In the genomic region with DNA sequence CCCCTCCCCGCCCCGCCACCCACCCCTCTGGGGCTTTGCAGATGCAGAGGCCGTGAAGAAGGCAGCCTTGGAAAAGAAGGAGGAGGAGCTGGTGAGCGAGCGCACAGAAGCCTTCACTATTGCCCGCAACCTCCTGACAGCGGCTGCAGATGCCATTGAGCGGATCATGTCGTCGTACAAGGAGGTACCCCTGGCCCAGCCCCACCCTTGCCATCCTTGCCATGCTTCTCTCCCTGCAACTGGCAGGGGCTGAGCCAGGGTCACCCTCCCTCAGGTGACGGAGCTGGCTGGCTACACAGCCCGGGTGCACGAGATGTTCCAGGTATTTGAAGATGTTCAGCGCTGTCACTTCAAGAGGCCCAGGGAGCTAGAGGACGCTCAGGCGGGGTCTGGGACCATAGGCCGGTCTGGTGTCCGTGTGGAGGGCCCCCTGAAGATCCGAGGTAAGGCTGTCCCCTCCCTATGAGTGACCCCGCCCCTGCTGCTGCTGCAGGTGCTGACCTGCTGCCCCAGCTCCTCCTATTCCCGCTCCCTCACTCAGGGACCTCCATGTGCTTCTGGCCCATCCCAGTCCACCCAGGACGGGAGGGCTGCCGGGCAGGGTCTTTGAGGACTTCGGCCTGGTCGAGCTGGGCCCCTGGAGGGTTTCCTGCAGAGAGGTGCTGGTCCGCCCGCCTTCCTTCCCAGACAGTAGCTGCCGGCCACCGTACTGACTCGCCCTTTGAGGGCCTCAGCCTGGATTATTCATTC, we compare ENCODE assay signal across 17 cellular contexts. TPM values are rescaled to one million over a fixed set of nuclear protein-coding genes. Genes with fewer than 3 reads are reported as not detected.
DNase-seq lines count a peak whose midpoint lies in the region; ATAC-seq and TF ChIP-seq lines count a peak whose summit lies in the region.
"Had no signal": no experiment of that assay in that cellular context is flagged by ENCODE, and none has a peak within 500 bp of the region (broad histone marks: within the 10 kb centered on the region; RNA-seq: fewer than 3 reads in every experiment).

No MANE protein-coding gene starts in this region.

- no CpG with 5 or more reads among the region's 30 CpGs for WGBS in mesendoderm (ENCODE audit: extremely low coverage, insufficient coverage, low lambda C conversion rate)

- no peak overlapping the region for H3K4ac ChIP-seq in mesendoderm (ENCODE audit: low read depth, low read length)

- DNase-seq in activated CD8-positive, alpha-beta T cell treated with anti-CD3 and anti-CD28 coated beads, Interleukin-2, amount 10 ng/mL, durations not matched to agents 7 days and 5 days = no peak
- DNase-seq in activated CD8-positive, alpha-beta T cell treated with anti-CD3 and anti-CD28 coated beads for 36 hours = no peak
- DNase-seq in GM13977 (ENCODE audit: low spot score) (peak; percentile 14), mesendoderm (no peak), colonic mucosa (no peak)
- DNase-seq in stimulated activated effector memory CD8-positive, alpha-beta T cell treated with anti-CD3 and anti-CD28 coated beads, Interleukin-12 subunit alpha, Interleukin-12 subunit beta, amount 100 ng/mL, for 72 hours (ENCODE audit: low spot score in 2 of 2) = no peak
- DNase-seq: 8988T; AML-193; C1 segment of cervical spinal cord; Calu3; CD4-positive, alpha-beta T cell; DMS 273 treated with DMSO at 0.1 percent for 48 hours; HCEC 1CT; HFFc6 had no signal

- TF ChIP-seq CTCF in activated CD8-positive, alpha-beta T cell treated with anti-CD3 and anti-CD28 coated beads for 36 hours (IDR thresholded peaks at IDR 0.05) = no peak
- TF ChIP-seq CTCF in GM13977 (IDR thresholded peaks at IDR 0.05; ENCODE audit: extremely low read depth, insufficient read depth, missing control alignments) (no peak), colonic mucosa (IDR thresholded peaks at IDR 0.05) (no peak)

- no peak overlapping the region for H3K23ac ChIP-seq in mesendoderm (ENCODE audit: low read length)

- H3K36me3 Mint-ChIP-seq in activated CD8-positive, alpha-beta T cell treated with anti-CD3 and anti-CD28 coated beads, Interleukin-2, amount 10 ng/mL, durations not matched to agents 7 days and 5 days (ENCODE audit: low read depth) = peaks cover 25% of the 10 kb centered on the region
- peaks cover 6% of the 10 kb centered on the region for H3K36me3 Mint-ChIP-seq in activated CD8-positive, alpha-beta T cell treated with anti-CD3 and anti-CD28 coated beads for 36 hours (ENCODE audit: low read depth)
- H3K36me3 Mint-ChIP-seq in stimulated activated effector memory CD8-positive, alpha-beta T cell treated with anti-CD3 and anti-CD28 coated beads, Interleukin-12 subunit alpha, Interleukin-12 subunit beta, amount 100 ng/mL, for 72 hours = no peaks in the 10 kb centered on the region

- peak overlapping the region; percentile 49 for H3K27ac Mint-ChIP-seq in activated CD8-positive, alpha-beta T cell treated with anti-CD3 and anti-CD28 coated beads, Interleukin-2, amount 10 ng/mL, durations not matched to agents 7 days and 5 days
- H3K27ac Mint-ChIP-seq in activated CD8-positive, alpha-beta T cell treated with anti-CD3 and anti-CD28 coated beads for 36 hours = no peak overlapping the region
- H3K27ac Mint-ChIP-seq in stimulated activated effector memory CD8-positive, alpha-beta T cell treated with anti-CD3 and anti-CD28 coated beads, Interleukin-12 subunit alpha, Interleukin-12 subunit beta, amount 100 ng/mL, for 72 hours = peak overlapping the region; percentile 67
- H3K27ac Mint-ChIP-seq: HFFc6 had no signal

- H4K8ac ChIP-seq in mesendoderm (ENCODE audit: low read depth, low read length) = no peak overlapping the region

- CTCF ChIA-PET in activated CD8-positive, alpha-beta T cell treated with anti-CD3 and anti-CD28 coated beads, Interleukin-2, amount 10 ng/mL, durations not matched to agents 7 days and 5 days (lab: Charles Lee) = interaction anchor here (1.0 kb wide), 1 partner anchor 9 kb away, joined by 3 read pairs; no protein-coding TSS in a partner anchor
- CTCF ChIA-PET in activated CD8-positive, alpha-beta T cell treated with anti-CD3 and anti-CD28 coated beads for 36 hours (lab: Charles Lee) = no interaction called here

- no peak overlapping the region for H4K5ac ChIP-seq in mesendoderm (ENCODE audit: low read length)

- H3K9ac ChIP-seq in mesendoderm (ENCODE audit: low read length) (no peak overlapping the region), colonic mucosa (ENCODE audit: low read depth in 2 of 2, low read length in 2 of 2) (no peak overlapping the region)

- peaks cover 3% of the 10 kb centered on the region for H3K4me1 ChIP-seq in mesendoderm (ENCODE audit: control insufficient read depth, low read depth, low read length)
- no peaks in the 10 kb centered on the region for H3K4me1 ChIP-seq in colonic mucosa

- peak overlapping the region; percentile 29 for H3K18ac ChIP-seq in mesendoderm (ENCODE audit: low read length)

- H3K27ac ChIP-seq in mesendoderm (ENCODE audit: low read depth, low read length) (no peak overlapping the region), colonic mucosa (no peak overlapping the region)

- no peaks in the 10 kb centered on the region for H3K36me3 ChIP-seq in mesendoderm (ENCODE audit: control insufficient read depth, insufficient read depth, low read length)
- H3K36me3 ChIP-seq in colonic mucosa = no peaks in the 10 kb centered on the region

- H2BK5ac ChIP-seq in mesendoderm (ENCODE audit: low read length) = no peak overlapping the region

- H3K79me1 ChIP-seq in mesendoderm (ENCODE audit: low read length) = no peaks in the 10 kb centered on the region

- no peaks in the 10 kb centered on the region for H3K9me3 ChIP-seq in colonic mucosa

- ATAC-seq in activated CD8-positive, alpha-beta T cell treated with anti-CD3 and anti-CD28 coated beads, Interleukin-2, amount 10 ng/mL, durations not matched to agents 7 days and 5 days = no peak
- ATAC-seq in activated CD8-positive, alpha-beta T cell treated with anti-CD3 and anti-CD28 coated beads for 36 hours = no peak
- no peak for ATAC-seq in stimulated activated effector memory CD8-positive, alpha-beta T cell treated with anti-CD3 and anti-CD28 coated beads, Interleukin-12 subunit alpha, Interleukin-12 subunit beta, amount 100 ng/mL, for 72 hours
- ATAC-seq in HG03354 (IDR thresholded peaks at IDR 0.05; ENCODE audit: poor library complexity, severe bottlenecking, unreplicated experiment) = no peak
- ATAC-seq: HepG2 had no signal

- no peak overlapping the region for H3K4me3 Mint-ChIP-seq in activated CD8-positive, alpha-beta T cell treated with anti-CD3 and anti-CD28 coated beads, Interleukin-2, amount 10 ng/mL, durations not matched to agents 7 days and 5 days
- no peak overlapping the region for H3K4me3 Mint-ChIP-seq in activated CD8-positive, alpha-beta T cell treated with anti-CD3 and anti-CD28 coated beads for 36 hours
- no peak overlapping the region for H3K4me3 Mint-ChIP-seq in stimulated activated effector memory CD8-positive, alpha-beta T cell treated with anti-CD3 and anti-CD28 coated beads, Interleukin-12 subunit alpha, Interleukin-12 subunit beta, amount 100 ng/mL, for 72 hours
- H3K4me3 Mint-ChIP-seq: HFFc6 had no signal

- intact Hi-C loops in activated CD8-positive, alpha-beta T cell treated with anti-CD3 and anti-CD28 coated beads for 36 hours (cut with micrococcal nuclease) = no loop called here
- intact Hi-C loops in colonic mucosa (cut with DNase I) = no loop called here

- in situ Hi-C loops in GM13977 (cut with MboI; ENCODE audit: low pct_unique_long_range_greater_than_20kb, low sequenced_read_pairs, unreplicated experiment) = no loop called here

- no peaks in the 10 kb centered on the region for H3K79me2 ChIP-seq in mesendoderm (ENCODE audit: control insufficient read depth, insufficient read depth, low read length)

- H3K4me3 ChIP-seq in mesendoderm (ENCODE audit: low read length) = no peak overlapping the region
- H3K4me3 ChIP-seq in colonic mucosa = no peak overlapping the region

- POLR2A ChIA-PET in activated CD8-positive, alpha-beta T cell treated with anti-CD3 and anti-CD28 coated beads, Interleukin-2, amount 10 ng/mL, durations not matched to agents 7 days and 5 days (lab: Charles Lee) = no interaction called here
- POLR2A ChIA-PET in activated CD8-positive, alpha-beta T cell treated with anti-CD3 and anti-CD28 coated beads for 36 hours (lab: Charles Lee) = no interaction called here

- no peak overlapping the region for H3K56ac ChIP-seq in mesendoderm (ENCODE audit: low read length)

- no peak overlapping the region for H2BK15ac ChIP-seq in mesendoderm (replicated peaks; ENCODE audit: low read depth)

- H3K4me1 Mint-ChIP-seq in activated CD8-positive, alpha-beta T cell treated with anti-CD3 and anti-CD28 coated beads, Interleukin-2, amount 10 ng/mL, durations not matched to agents 7 days and 5 days (ENCODE audit: low read depth) = peaks cover 42% of the 10 kb centered on the region
- peaks cover 27% of the 10 kb centered on the region for H3K4me1 Mint-ChIP-seq in activated CD8-positive, alpha-beta T cell treated with anti-CD3 and anti-CD28 coated beads for 36 hours (ENCODE audit: low read depth)
- H3K4me1 Mint-ChIP-seq in stimulated activated effector memory CD8-positive, alpha-beta T cell treated with anti-CD3 and anti-CD28 coated beads, Interleukin-12 subunit alpha, Interleukin-12 subunit beta, amount 100 ng/mL, for 72 hours = peaks cover 32% of the 10 kb centered on the region

- no peak overlapping the region for H2BK120ac ChIP-seq in mesendoderm (ENCODE audit: low read depth, low read length)

- H3K4me2 ChIP-seq in mesendoderm (ENCODE audit: low read length) = no peak overlapping the region

- peaks cover 8% of the 10 kb centered on the region for H3K9me3 Mint-ChIP-seq in activated CD8-positive, alpha-beta T cell treated with anti-CD3 and anti-CD28 coated beads, Interleukin-2, amount 10 ng/mL, durations not matched to agents 7 days and 5 days (ENCODE audit: insufficient read depth)
- peaks cover 5% of the 10 kb centered on the region for H3K9me3 Mint-ChIP-seq in activated CD8-positive, alpha-beta T cell treated with anti-CD3 and anti-CD28 coated beads for 36 hours
- peaks cover 2% of the 10 kb centered on the region for H3K9me3 Mint-ChIP-seq in stimulated activated effector memory CD8-positive, alpha-beta T cell treated with anti-CD3 and anti-CD28 coated beads, Interleukin-12 subunit alpha, Interleukin-12 subunit beta, amount 100 ng/mL, for 72 hours
- H3K9me3 Mint-ChIP-seq: CD4-positive, alpha-beta T cell had no signal

- H2AK5ac ChIP-seq in mesendoderm (ENCODE audit: low read length) = no peak overlapping the region

- H3K27me3 ChIP-seq in mesendoderm (ENCODE audit: insufficient read depth, low read length, poor library complexity) (no peaks in the 10 kb centered on the region), colonic mucosa (no peaks in the 10 kb centered on the region)

- H3K27me3 Mint-ChIP-seq in activated CD8-positive, alpha-beta T cell treated with anti-CD3 and anti-CD28 coated beads, Interleukin-2, amount 10 ng/mL, durations not matched to agents 7 days and 5 days (ENCODE audit: low read depth) = no peaks in the 10 kb centered on the region
- H3K27me3 Mint-ChIP-seq in activated CD8-positive, alpha-beta T cell treated with anti-CD3 and anti-CD28 coated beads for 36 hours = no peaks in the 10 kb centered on the region
- H3K27me3 Mint-ChIP-seq: CD4-positive, alpha-beta T cell had no signal

RNA-seq across cellular contexts. Expression of a gene that starts 11.6 kb away (rescaled TPM):
- 10 to 100 TPM; 14.6 to 15.9 TPM for total RNA-seq in activated CD8-positive, alpha-beta T cell treated with anti-CD3 and anti-CD28 coated beads, Interleukin-2, amount 10 ng/mL, durations not matched to agents 7 days and 5 days
- 1 to 10 TPM; 3.9 to 4.4 TPM for total RNA-seq in activated CD8-positive, alpha-beta T cell treated with anti-CD3 and anti-CD28 coated beads for 36 hours
- 13.0 TPM for polyA plus RNA-seq in mesendoderm (2013, experiment 1 of 2)
- polyA plus RNA-seq in mesendoderm (2013, experiment 2 of 2) = 12.3 TPM
- total RNA-seq in colonic mucosa = 10 to 100 TPM; 12.7 to 16.8 TPM

RNA-seq across cellular contexts. Expression of a gene that starts 12.1 kb away (rescaled TPM):
- 100 to 1,000 TPM; 155 to 158 TPM for total RNA-seq in activated CD8-positive, alpha-beta T cell treated with anti-CD3 and anti-CD28 coated beads, Interleukin-2, amount 10 ng/mL, durations not matched to agents 7 days and 5 days
- total RNA-seq in activated CD8-positive, alpha-beta T cell treated with anti-CD3 and anti-CD28 coated beads for 36 hours = 100 to 1,000 TPM in 1 of 2 experiments, 10 to 100 TPM in 1; 97.6 to 102 TPM
- 107 TPM for polyA plus RNA-seq in mesendoderm (2013, experiment 1 of 2)
- 106 TPM for polyA plus RNA-seq in mesendoderm (2013, experiment 2 of 2)
- 100 to 1,000 TPM; 217 to 295 TPM for total RNA-seq in colonic mucosa

RNA-seq across cellular contexts. Expression of a gene that starts 27.8 kb away (rescaled TPM):
- 1 to 10 TPM in 1 of 2 experiments, under 1 TPM in 1; 0.83 to 1.4 TPM for total RNA-seq in activated CD8-positive, alpha-beta T cell treated with anti-CD3 and anti-CD28 coated beads, Interleukin-2, amount 10 ng/mL, durations not matched to agents 7 days and 5 days
- 1 to 10 TPM; 7.7 to 8.2 TPM for total RNA-seq in activated CD8-positive, alpha-beta T cell treated with anti-CD3 and anti-CD28 coated beads for 36 hours
- 0.39 TPM for polyA plus RNA-seq in mesendoderm (2013, experiment 1 of 2)
- 0.39 TPM for polyA plus RNA-seq in mesendoderm (2013, experiment 2 of 2)
- 1 to 10 TPM in 1 of 2 donors, under 1 TPM in 1; 0.57 to 3.7 TPM for total RNA-seq in colonic mucosa
- total RNA-seq: CD4-positive, alpha-beta T cell had no signal

RNA-seq across cellular contexts. Expression of a gene that starts 44.6 kb away (rescaled TPM):
- not detected for total RNA-seq in activated CD8-positive, alpha-beta T cell treated with anti-CD3 and anti-CD28 coated beads, Interleukin-2, amount 10 ng/mL, durations not matched to agents 7 days and 5 days
- under 1 TPM in 1 of 2 experiments, not detected in 1; 0.09 TPM for total RNA-seq in activated CD8-positive, alpha-beta T cell treated with anti-CD3 and anti-CD28 coated beads for 36 hours
- 0.18 TPM for polyA plus RNA-seq in mesendoderm (2013, experiment 1 of 2)
- 0.01 TPM for polyA plus RNA-seq in mesendoderm (2013, experiment 2 of 2)
- 1 to 10 TPM in 1 of 2 donors, under 1 TPM in 1; 0.64 to 2.3 TPM for total RNA-seq in colonic mucosa
- total RNA-seq: CD4-positive, alpha-beta T cell; H1 had no signal
- polyA plus RNA-seq: H1 had no signal

RNA-seq across cellular contexts. Expression of a gene that starts 48.5 kb away (rescaled TPM):
- 1 to 10 TPM in 1 of 2 experiments, under 1 TPM in 1; 0.82 to 1.3 TPM for total RNA-seq in activated CD8-positive, alpha-beta T cell treated with anti-CD3 and anti-CD28 coated beads, Interleukin-2, amount 10 ng/mL, durations not matched to agents 7 days and 5 days
- 1 to 10 TPM; 2.5 to 2.7 TPM for total RNA-seq in activated CD8-positive, alpha-beta T cell treated with anti-CD3 and anti-CD28 coated beads for 36 hours
- 26.9 TPM for polyA plus RNA-seq in mesendoderm (2013, experiment 1 of 2)
- polyA plus RNA-seq in mesendoderm (2013, experiment 2 of 2) = 27.7 TPM
- 100 to 1,000 TPM; 197 to 435 TPM for total RNA-seq in colonic mucosa
